Comparison of ENCODE assay signal across 8 cellular contexts in genomic region chr6:85642774-85643529, GRCh38. TPM values are rescaled to one million over a fixed set of nuclear protein-coding genes. Genes with fewer than 3 reads are reported as not detected.
DNase-seq lines count a peak whose midpoint lies in the region; ATAC-seq and TF ChIP-seq lines count a peak whose summit lies in the region.

TSS of gene SYNCRIP (minus strand) at chr6:85642886. CDS start at chr6:85641439, 1,447 bp downstream.

- H3K36me3 ChIP-seq in H7 (replicated peaks; ENCODE audit: control insufficient read depth, insufficient read depth, low read length), result peaks cover 13% of the 10 kb centered on the region
- peaks cover 32% of the 10 kb centered on the region for H3K36me3 ChIP-seq in Loucy (ENCODE audit: insufficient read depth, low read length)
- H3K36me3 ChIP-seq in RWPE2 (ENCODE audit: low read depth), result peaks cover 38% of the 10 kb centered on the region

- peaks cover 4% of the 10 kb centered on the region for H3K27me3 Mint-ChIP-seq in activated T-helper 2 cell treated with anti-CD3 and anti-CD28 coated beads, Interferon-gamma antibody, Interleukin-2, Interleukin-4, amounts not matched to agents 10 μg/mL and 5 μg/mL and 100 μg/mL, durations not matched to agents 14 hours and 24 hours and 36 hours (ENCODE audit: low read depth)
- no peaks in the 10 kb centered on the region for H3K27me3 Mint-ChIP-seq in natural killer cell (ENCODE audit: low read depth in 2 of 2)

- H3K4me3 ChIP-seq in H7 (ENCODE audit: insufficient read depth, low read depth, low read length) (peak within 1 kb of the TSS; percentile 100), Loucy (ENCODE audit: low read length, poor library complexity, severe bottlenecking) (peak within 1 kb of the TSS; percentile 97), RWPE2 (ENCODE audit: severe bottlenecking) (peak within 1 kb of the TSS; percentile 94), fibroblast of mammary gland (ENCODE audit: control insufficient read depth, low read depth, low read length) (peak within 1 kb of the TSS; percentile 99)

- intact Hi-C loops in activated T-helper 2 cell treated with anti-CD3 and anti-CD28 coated beads, Interferon-gamma antibody, Interleukin-2, Interleukin-4, amounts not matched to agents 10 μg/mL and 5 μg/mL and 100 μg/mL, durations not matched to agents 14 hours and 24 hours and 36 hours (cut with micrococcal nuclease), result loop anchor here (1.0 kb wide), 3 partner anchors 35 to 179 kb away; partner anchors contain the start of gene SNX14
- intact Hi-C loops in natural killer cell (cut with micrococcal nuclease), result loop anchor here (1.0 kb wide), 2 partner anchors 35 to 49 kb away; no protein-coding TSS in a partner anchor

- no peaks in the 10 kb centered on the region for H3F3A ChIP-seq in Loucy (ENCODE audit: low read depth)

- no peaks in the 10 kb centered on the region for H3K9me3 Mint-ChIP-seq in activated T-helper 2 cell treated with anti-CD3 and anti-CD28 coated beads, Interferon-gamma antibody, Interleukin-2, Interleukin-4, amounts not matched to agents 10 μg/mL and 5 μg/mL and 100 μg/mL, durations not matched to agents 14 hours and 24 hours and 36 hours
- H3K9me3 Mint-ChIP-seq in natural killer cell, result no peaks in the 10 kb centered on the region

- peaks cover 46% of the 10 kb centered on the region for H4K20me1 ChIP-seq in Loucy (ENCODE audit: insufficient read depth, low read length, poor library complexity, severe bottlenecking)

- H3K4me2 ChIP-seq in Loucy (ENCODE audit: low read depth, low read length, poor library complexity, severe bottlenecking), result peak within 1 kb of the TSS; percentile 88

- DNase-seq in ELR (ENCODE audit: low read depth) (peak; percentile 99), H7 (peak; percentile 97), RWPE2 (ENCODE audit: low spot score) (peak; percentile 97), fibroblast of mammary gland (ENCODE audit: low read depth) (peak; percentile 96), natural killer cell (peak; percentile 96)
- DNase-seq in activated T-helper 2 cell treated with anti-CD3 and anti-CD28 coated beads, Interferon-gamma antibody, Interleukin-2, Interleukin-4, amounts not matched to agents 10 μg/mL and 5 μg/mL and 100 μg/mL, durations not matched to agents 14 hours and 24 hours and 36 hours (ENCODE audit: low spot score), result peak; percentile 98
- DNase-seq in stimulated activated naive CD4-positive, alpha-beta T cell (lab: John Stamatoyannopoulos, UW), result peak; percentile 96 to 99 (median 98)

- peaks cover 39% of the 10 kb centered on the region for H3K36me3 Mint-ChIP-seq in activated T-helper 2 cell treated with anti-CD3 and anti-CD28 coated beads, Interferon-gamma antibody, Interleukin-2, Interleukin-4, amounts not matched to agents 10 μg/mL and 5 μg/mL and 100 μg/mL, durations not matched to agents 14 hours and 24 hours and 36 hours (ENCODE audit: low read depth)
- peaks cover 10% of the 10 kb centered on the region for H3K36me3 Mint-ChIP-seq in natural killer cell

- H3K9ac ChIP-seq in Loucy (ENCODE audit: low read depth, low read length, poor library complexity, severe bottlenecking), result peak within 1 kb of the TSS; percentile 100

- peak within 1 kb of the TSS; percentile 97 for H3K4me3 Mint-ChIP-seq in activated T-helper 2 cell treated with anti-CD3 and anti-CD28 coated beads, Interferon-gamma antibody, Interleukin-2, Interleukin-4, amounts not matched to agents 10 μg/mL and 5 μg/mL and 100 μg/mL, durations not matched to agents 14 hours and 24 hours and 36 hours (ENCODE audit: low read depth)
- H3K4me3 Mint-ChIP-seq in natural killer cell, result peak within 1 kb of the TSS; percentile 87

- no peak for TF ChIP-seq CTCF in Loucy (conservative IDR thresholded peaks at IDR 0.05; ENCODE audit: low read length)
- TF ChIP-seq CTCF in RWPE2 (IDR thresholded peaks at IDR 0.05; ENCODE audit: poor library complexity, severe bottlenecking), result no peak
- TF ChIP-seq CTCF in fibroblast of mammary gland (conservative IDR thresholded peaks at IDR 0.05; ENCODE audit: control insufficient read depth, insufficient read depth, low read depth, low read length), result no peak
- TF ChIP-seq CTCF in natural killer cell (IDR thresholded peaks at IDR 0.05), result no peak

- ATAC-seq in RWPE2 (ENCODE audit: low read depth) (peak; percentile 75), natural killer cell (peak; percentile 81 to 95 (median 85))

- H3K27ac Mint-ChIP-seq in activated T-helper 2 cell treated with anti-CD3 and anti-CD28 coated beads, Interferon-gamma antibody, Interleukin-2, Interleukin-4, amounts not matched to agents 10 μg/mL and 5 μg/mL and 100 μg/mL, durations not matched to agents 14 hours and 24 hours and 36 hours, result peak within 1 kb of the TSS; percentile 100
- peak within 1 kb of the TSS; percentile 94 to 98 for H3K27ac Mint-ChIP-seq in natural killer cell

- H3K27me3 ChIP-seq in H7 (ENCODE audit: control insufficient read depth, insufficient read depth, low read length) (no peaks in the 10 kb centered on the region), Loucy (ENCODE audit: insufficient read depth, low read length, poor library complexity, severe bottlenecking) (peaks cover 8% of the 10 kb centered on the region), RWPE2 (ENCODE audit: insufficient read depth, poor library complexity, severe bottlenecking) (no peaks in the 10 kb centered on the region)

- H3K27ac ChIP-seq in RWPE2 (ENCODE audit: poor library complexity, severe bottlenecking), result peak within 1 kb of the TSS; percentile 92

- H3K9me3 ChIP-seq in Loucy (ENCODE audit: insufficient read depth, low read depth, low read length) (no peaks in the 10 kb centered on the region), RWPE2 (ENCODE audit: severe bottlenecking) (no peaks in the 10 kb centered on the region)

- peaks cover 41% of the 10 kb centered on the region for H3K4me1 Mint-ChIP-seq in activated T-helper 2 cell treated with anti-CD3 and anti-CD28 coated beads, Interferon-gamma antibody, Interleukin-2, Interleukin-4, amounts not matched to agents 10 μg/mL and 5 μg/mL and 100 μg/mL, durations not matched to agents 14 hours and 24 hours and 36 hours (ENCODE audit: low read depth)
- peaks cover 33 to 58% of the 10 kb centered on the region in 2 donors for H3K4me1 Mint-ChIP-seq in natural killer cell

- H3K79me2 ChIP-seq in Loucy (ENCODE audit: insufficient read depth, low read length), result peaks cover 51% of the 10 kb centered on the region

- H3K9me2 ChIP-seq in Loucy (replicated peaks; ENCODE audit: low read depth, low read length), result no peaks in the 10 kb centered on the region

- H3K4me1 ChIP-seq in Loucy (ENCODE audit: insufficient read depth, low read length, poor library complexity, severe bottlenecking) (peaks cover 25% of the 10 kb centered on the region), RWPE2 (ENCODE audit: insufficient read depth, poor library complexity, severe bottlenecking) (peaks cover 20% of the 10 kb centered on the region)

- peak within 1 kb of the TSS; percentile 84 for H2AFZ ChIP-seq in Loucy (ENCODE audit: low read length)

RNA-seq across cellular contexts. Expression of gene SYNCRIP, which starts in this region (rescaled TPM):
- 58.0 and 60.7 TPM in 2 replicates for total RNA-seq in H7 (2014; rRNA removed; shearing (Covaris generic))
- 197 TPM in 2 replicates for total RNA-seq in activated T-helper 2 cell treated with anti-CD3 and anti-CD28 coated beads, Interferon-gamma antibody, Interleukin-2, Interleukin-4, amounts not matched to agents 10 μg/mL and 5 μg/mL and 100 μg/mL, durations not matched to agents 14 hours and 24 hours and 36 hours
- 10 to 100 TPM; 65.8 to 99.1 (median 80.9) TPM for total RNA-seq in natural killer cell

Comparison
In these comparisons a context has a peak if more than half of its experiments do, and no peak if none do; other contexts are left out.
1. Peak in every context shown above with its lines: DNase-seq, ATAC-seq, H3K4me3 ChIP-seq and H3K27ac ChIP-seq.